Comparison of ENCODE assay signal across 8 cellular contexts in genomic region chr12:12008931-12009611, GRCh38.
DNase-seq lines count a peak whose midpoint lies in the region; ATAC-seq and TF ChIP-seq lines count a peak whose summit lies in the region.

No MANE protein-coding gene starts in this region.

- peak; percentile 36 for ATAC-seq in GM19023 (IDR thresholded peaks at IDR 0.05; ENCODE audit: unreplicated experiment)
- peak; percentile 45 for ATAC-seq in HG03280 (IDR thresholded peaks at IDR 0.05; ENCODE audit: unreplicated experiment)
- no peak for ATAC-seq in gastroesophageal sphincter

- H3K27ac ChIP-seq in gastroesophageal sphincter = no peak overlapping the region

- no peak for TF ChIP-seq POLR2A in gastroesophageal sphincter (IDR thresholded peaks at IDR 0.05)

- TF ChIP-seq CTCF in AG10803 (conservative IDR thresholded peaks at IDR 0.05; ENCODE audit: low read length) (peak; percentile 15; the same call in 1 of the 2 replicates), fibroblast of villous mesenchyme (IDR thresholded peaks at IDR 0.05; ENCODE audit: insufficient read depth, low read depth, low read length) (peak; percentile 7), gastroesophageal sphincter (IDR thresholded peaks at IDR 0.05) (no peak)

- DNase-seq in AG10803 (ENCODE audit: low read depth) (peak; percentile 25), NCI-H2196 (lab: John Stamatoyannopoulos, UW; ENCODE audit: unreplicated experiment) (peak; percentile 93), fibroblast of villous mesenchyme (ENCODE audit: low read depth) (peak; percentile 29)
- DNase-seq in activated CD4-positive, alpha-beta T cell treated with anti-CD3 and anti-CD28 coated beads, Interleukin-2, amount 50 U/mL, for 48 hours = peak; percentile 65 to 76
- peak; percentile 67 for DNase-seq in stimulated activated CD8-positive, alpha-beta memory T cell treated with anti-CD3 and anti-CD28 coated beads, Interleukin-4, amount 100 ng/mL, for 48 hours

- no peak overlapping the region for H3K4me3 ChIP-seq in AG10803 (ENCODE audit: low read length)
- H3K4me3 ChIP-seq in fibroblast of villous mesenchyme (ENCODE audit: low read depth, low read length) = no peak overlapping the region
- no peak overlapping the region for H3K4me3 ChIP-seq in gastroesophageal sphincter

- H3K36me3 ChIP-seq in gastroesophageal sphincter = no peaks in the 10 kb centered on the region

- 78 to 90% methylated on average over 2 to 4 of the region's 13 CpGs for WGBS in gastroesophageal sphincter (ENCODE audit: low coverage in 1 of 2), 2 donors

- H3K4me1 ChIP-seq in gastroesophageal sphincter = no peaks in the 10 kb centered on the region

- no peak for TF ChIP-seq EP300 in gastroesophageal sphincter (IDR thresholded peaks at IDR 0.05)

- H3K27me3 ChIP-seq in gastroesophageal sphincter = no peaks in the 10 kb centered on the region

- no peaks in the 10 kb centered on the region for H3K9me3 ChIP-seq in gastroesophageal sphincter

Comparison
In these comparisons a context has a peak if more than half of its experiments do, and no peak if none do; other contexts are left out.
1. DNase-seq: peak in every context shown above with its lines; median percentile 93 in NCI-H2196; 70 in activated CD4-positive, alpha-beta T cell treated with anti-CD3 and anti-CD28 coated beads, Interleukin-2, amount 50 U/mL, for 48 hours; 67 in stimulated activated CD8-positive, alpha-beta memory T cell treated with anti-CD3 and anti-CD28 coated beads, Interleukin-4, amount 100 ng/mL, for 48 hours; 29 in fibroblast of villous mesenchyme; 25 in AG10803.
2. CTCF ChIP-seq: peak in AG10803 (single experiment) and fibroblast of villous mesenchyme (single experiment); none in gastroesophageal sphincter (0 of 4).